Comparison of ENCODE assay signal across 2 cellular contexts in the genomic region with DNA sequence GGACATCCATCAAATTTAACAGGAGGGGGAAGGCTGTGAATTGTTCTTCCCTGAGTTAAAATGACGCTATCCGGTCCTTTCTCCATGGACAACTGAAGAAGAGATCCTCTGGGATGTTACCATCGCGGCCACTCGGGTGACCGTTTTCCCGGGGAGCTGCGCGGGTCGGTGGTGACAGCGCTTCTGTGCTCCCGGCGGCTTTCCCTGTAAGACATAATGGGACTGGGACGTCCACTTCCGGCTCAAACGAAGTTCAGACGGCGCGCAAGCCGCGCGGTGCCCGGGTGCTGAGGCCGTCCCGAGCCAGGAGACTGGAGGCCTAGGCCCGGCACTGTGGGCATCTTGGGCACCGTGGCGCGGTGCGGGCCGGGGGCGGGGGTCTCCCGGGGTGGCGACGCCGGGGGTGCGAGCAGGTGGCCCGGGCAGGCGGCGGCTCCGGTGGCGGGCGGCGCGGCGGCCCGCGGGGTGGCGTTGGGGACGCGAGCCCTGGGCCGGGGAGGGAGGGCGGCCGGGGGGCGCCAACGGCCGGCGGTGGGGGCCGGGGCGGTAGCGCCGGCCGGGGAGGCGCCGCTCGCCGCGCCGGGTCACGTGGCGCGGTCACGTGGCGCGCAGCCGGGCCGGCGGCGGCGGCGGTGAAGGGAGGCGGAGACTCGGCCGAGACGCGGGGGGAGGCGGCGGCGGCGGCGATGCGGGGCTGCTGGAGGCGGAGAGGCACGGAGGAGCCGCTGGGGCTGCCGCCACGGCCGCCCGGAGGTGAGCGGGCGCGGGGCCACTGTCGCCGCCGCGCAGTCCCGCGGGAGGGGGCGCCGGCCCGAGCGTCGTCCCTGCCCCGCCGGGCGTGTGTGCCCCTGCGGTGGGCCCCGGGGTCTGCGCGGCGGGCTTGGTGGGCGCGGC.
TF ChIP-seq lines count a peak whose summit lies in the region.

No MANE protein-coding gene starts in this region.

TF ChIP-seq in Ishikawa, 13 proteins besides CTCF, POLR2A, EP300 and RAD21 (continued from another document):
- TF ChIP-seq FOXM1 (IDR thresholded peaks at IDR 0.05; ENCODE audit: borderline replicate concordance, low read depth) = no peak
- peak; percentile 49; the same call in 1 of the 2 replicates for TF ChIP-seq YY1 (IDR thresholded peaks at IDR 0.05; ENCODE audit: low read depth)
- TF ChIP-seq, protein P1, sequence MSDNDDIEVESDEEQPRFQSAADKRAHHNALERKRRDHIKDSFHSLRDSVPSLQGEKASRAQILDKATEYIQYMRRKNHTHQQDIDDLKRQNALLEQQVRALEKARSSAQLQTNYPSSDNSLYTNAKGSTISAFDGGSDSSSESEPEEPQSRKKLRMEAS (IDR thresholded peaks at IDR 0.05) = no peak; the same call in 1 of the 2 replicates
- TF ChIP-seq EGR1 (IDR thresholded peaks at IDR 0.05) = 0 out of 2 replicates have a peak, but pooled peaks have one; percentile 15
- TF ChIP-seq NFIC (IDR thresholded peaks at IDR 0.05) = no peak
- no peak for TF ChIP-seq TCF12 (IDR thresholded peaks at IDR 0.05; ENCODE audit: low read depth)
- TF ChIP-seq CREB1 (IDR thresholded peaks at IDR 0.05; ENCODE audit: low read depth) = no peak
- TF ChIP-seq CEBPB (IDR thresholded peaks at IDR 0.05) = no peak
- TF ChIP-seq, protein P2, sequence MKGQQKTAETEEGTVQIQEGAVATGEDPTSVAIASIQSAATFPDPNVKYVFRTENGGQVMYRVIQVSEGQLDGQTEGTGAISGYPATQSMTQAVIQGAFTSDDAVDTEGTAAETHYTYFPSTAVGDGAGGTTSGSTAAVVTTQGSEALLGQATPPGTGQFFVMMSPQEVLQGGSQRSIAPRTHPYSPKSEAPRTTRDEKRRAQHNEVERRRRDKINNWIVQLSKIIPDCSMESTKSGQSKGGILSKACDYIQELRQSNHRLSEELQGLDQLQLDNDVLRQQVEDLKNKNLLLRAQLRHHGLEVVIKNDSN (IDR thresholded peaks at IDR 0.05) = peak; percentile 94
- TF ChIP-seq TAF1 (IDR thresholded peaks at IDR 0.05; ENCODE audit: low read depth) = peak; percentile 29; the same call in 1 of the 2 replicates
TF ChIP-seq in Ishikawa: peak in this region for 5.

TF ChIP-seq in SK-N-SH, 30 proteins besides CTCF, POLR2A, EP300 and RAD21 (continued from another document):
- TF ChIP-seq, protein P3, sequence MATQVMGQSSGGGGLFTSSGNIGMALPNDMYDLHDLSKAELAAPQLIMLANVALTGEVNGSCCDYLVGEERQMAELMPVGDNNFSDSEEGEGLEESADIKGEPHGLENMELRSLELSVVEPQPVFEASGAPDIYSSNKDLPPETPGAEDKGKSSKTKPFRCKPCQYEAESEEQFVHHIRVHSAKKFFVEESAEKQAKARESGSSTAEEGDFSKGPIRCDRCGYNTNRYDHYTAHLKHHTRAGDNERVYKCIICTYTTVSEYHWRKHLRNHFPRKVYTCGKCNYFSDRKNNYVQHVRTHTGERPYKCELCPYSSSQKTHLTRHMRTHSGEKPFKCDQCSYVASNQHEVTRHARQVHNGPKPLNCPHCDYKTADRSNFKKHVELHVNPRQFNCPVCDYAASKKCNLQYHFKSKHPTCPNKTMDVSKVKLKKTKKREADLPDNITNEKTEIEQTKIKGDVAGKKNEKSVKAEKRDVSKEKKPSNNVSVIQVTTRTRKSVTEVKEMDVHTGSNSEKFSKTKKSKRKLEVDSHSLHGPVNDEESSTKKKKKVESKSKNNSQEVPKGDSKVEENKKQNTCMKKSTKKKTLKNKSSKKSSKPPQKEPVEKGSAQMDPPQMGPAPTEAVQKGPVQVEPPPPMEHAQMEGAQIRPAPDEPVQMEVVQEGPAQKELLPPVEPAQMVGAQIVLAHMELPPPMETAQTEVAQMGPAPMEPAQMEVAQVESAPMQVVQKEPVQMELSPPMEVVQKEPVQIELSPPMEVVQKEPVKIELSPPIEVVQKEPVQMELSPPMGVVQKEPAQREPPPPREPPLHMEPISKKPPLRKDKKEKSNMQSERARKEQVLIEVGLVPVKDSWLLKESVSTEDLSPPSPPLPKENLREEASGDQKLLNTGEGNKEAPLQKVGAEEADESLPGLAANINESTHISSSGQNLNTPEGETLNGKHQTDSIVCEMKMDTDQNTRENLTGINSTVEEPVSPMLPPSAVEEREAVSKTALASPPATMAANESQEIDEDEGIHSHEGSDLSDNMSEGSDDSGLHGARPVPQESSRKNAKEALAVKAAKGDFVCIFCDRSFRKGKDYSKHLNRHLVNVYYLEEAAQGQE (IDR thresholded peaks at IDR 0.05; ENCODE audit: low read depth, low read length) = 0 out of 2 replicates have a peak, but pooled peaks have one; percentile 38
- TF ChIP-seq GATA2 (CRISPR knock-in tag; IDR thresholded peaks at IDR 0.05) = no peak
- peak; percentile 30 for TF ChIP-seq ELF1 (IDR thresholded peaks at IDR 0.05)
- TF ChIP-seq GABPA (IDR thresholded peaks at IDR 0.05; ENCODE audit: low read depth) = peak; percentile 40; the same call in 1 of the 2 replicates
- peak; percentile 47 for TF ChIP-seq CHD2 (IDR thresholded peaks at IDR 0.05; ENCODE audit: low read length, partially characterized antibody)
- no peak for TF ChIP-seq TCF12 (IDR thresholded peaks at IDR 0.05)
